Comparison of ENCODE assay signal across 20 cellular contexts in genomic region chr15:55654541-55654940, GRCh38.
DNase-seq lines count a peak whose midpoint lies in the region; ATAC-seq and TF ChIP-seq lines count a peak whose summit lies in the region.
"Had no signal": no experiment of that assay in that cellular context is flagged by ENCODE, and none has a peak within 500 bp of the region (broad histone marks: within the 10 kb centered on the region; RNA-seq: fewer than 3 reads in every experiment).

No MANE protein-coding gene starts in this region.

- WGBS in mesodermal cell (ENCODE audit: insufficient coverage in 2 of 2), 2 experiments = 85 to 96% methylated on average over 4 of the region's 4 CpGs

- intact Hi-C loops in dorsolateral prefrontal cortex (cut with DNase I) = loop anchor here in 1 of 2 donors (10.0 kb wide), 1 partner anchor 400 kb away; no protein-coding TSS in a partner anchor

- no peak for TF ChIP-seq CTCF in RWPE2 (IDR thresholded peaks at IDR 0.05; ENCODE audit: poor library complexity, severe bottlenecking)
- TF ChIP-seq CTCF in epithelial cell of esophagus (IDR thresholded peaks at IDR 0.05; ENCODE audit: insufficient read depth, low read depth, low read length, missing control alignments) = no peak
- no peak for TF ChIP-seq CTCF in dorsolateral prefrontal cortex (IDR thresholded peaks at IDR 0.05 in 54 of 56, conservative IDR thresholded peaks at IDR 0.05 in 2 of 56; ENCODE audit: low read depth in 1 of 56, partially characterized antibody in 56 of 56)

- peak; percentile 67 for ATAC-seq in RWPE2 (ENCODE audit: low read depth)
- ATAC-seq in HG03025 (IDR thresholded peaks at IDR 0.05; ENCODE audit: low FRiP score, unreplicated experiment) = no peak
- ATAC-seq: gastrocnemius medialis; stimulated activated naive B cell treated with anti-CD40 and anti-IgM and Interleukin-4, amounts not matched to agents 10 μg/mL and 1 μg/mL and 100 μg/mL, for 72 hours had no signal

- H3K9me3 ChIP-seq in RWPE2 (ENCODE audit: severe bottlenecking) (no peaks in the 10 kb centered on the region), mesodermal cell (ENCODE audit: control insufficient read depth, low read length) (no peaks in the 10 kb centered on the region)
- H3K9me3 ChIP-seq: gastrocnemius medialis, thyroid gland had no signal

- DNase-seq in LHCN-M2 (ENCODE audit: low read depth) (peak; percentile 18), RWPE2 (ENCODE audit: low spot score) (no peak), epithelial cell of esophagus (ENCODE audit: low read depth) (peak; percentile 14), dorsolateral prefrontal cortex (no peak), cortex of kidney (lab: John Stamatoyannopoulos, UW) (no peak)
- DNase-seq in activated T-cell treated with anti-CD3 and anti-CD28 coated beads, Interleukin-2, amount 50 U/mL, for 1 hour = no peak
- DNase-seq: activated CD4-positive, alpha-beta T cell treated with anti-CD3 and anti-CD28 coated beads for 48 hours; activated CD8-positive, alpha-beta memory T cell treated with anti-CD3 and anti-CD28 coated beads, Interleukin-2, amount 50 U/mL, for 48 hours; activated naive CD4-positive, alpha-beta T cell; AML-193; aorta; gastrocnemius medialis; H9; KG1; NCI-H1105; NCI-H2171 treated with DMSO at 0.1 percent for 48 hours; stimulated activated naive B cell treated with anti-CD40 and anti-IgM and Interleukin-4, amounts not matched to agents 10 μg/mL and 1 μg/mL and 100 μg/mL, for 72 hours; thyroid gland had no signal

- H3K4me3 ChIP-seq in RWPE2 (ENCODE audit: severe bottlenecking) (no peak overlapping the region), epithelial cell of esophagus (ENCODE audit: low read length) (no peak overlapping the region), mesodermal cell (ENCODE audit: extremely low read depth, insufficient read depth, low read length, poor library complexity, severe bottlenecking) (no peak overlapping the region), dorsolateral prefrontal cortex (no peak overlapping the region)
- H3K4me3 ChIP-seq: gastrocnemius medialis, thyroid gland had no signal

- H3K36me3 ChIP-seq in RWPE2 (ENCODE audit: low read depth) (no peaks in the 10 kb centered on the region), mesodermal cell (ENCODE audit: control insufficient read depth, insufficient read depth, low read length) (peaks cover 56% of the 10 kb centered on the region)
- H3K36me3 ChIP-seq: gastrocnemius medialis, thyroid gland had no signal

- H3K4me1 ChIP-seq in RWPE2 (ENCODE audit: insufficient read depth, poor library complexity, severe bottlenecking) (no peaks in the 10 kb centered on the region), mesodermal cell (ENCODE audit: control insufficient read depth, insufficient read depth, low read length, poor library complexity, severe bottlenecking) (peaks cover 35% of the 10 kb centered on the region)

- no peak overlapping the region for H3K27ac ChIP-seq in RWPE2 (ENCODE audit: poor library complexity, severe bottlenecking)
- H3K27ac ChIP-seq in mesodermal cell (ENCODE audit: low read depth, low read length, severe bottlenecking) = peak overlapping the region; percentile 41
- H3K27ac ChIP-seq in dorsolateral prefrontal cortex = no peak overlapping the region
- H3K27ac ChIP-seq: gastrocnemius medialis, thyroid gland had no signal

- H3K27me3 ChIP-seq in RWPE2 (ENCODE audit: insufficient read depth, poor library complexity, severe bottlenecking) (no peaks in the 10 kb centered on the region), dorsolateral prefrontal cortex (no peaks in the 10 kb centered on the region)
- H3K27me3 ChIP-seq: gastrocnemius medialis, thyroid gland had no signal

Comparison
In these comparisons a context has a peak if more than half of its experiments do, and no peak if none do; other contexts are left out.
1. DNase-seq: peak in LHCN-M2 (single experiment) and epithelial cell of esophagus (single experiment); none in RWPE2 (single experiment), dorsolateral prefrontal cortex (0 of 10), activated T-cell treated with anti-CD3 and anti-CD28 coated beads, Interleukin-2, amount 50 U/mL, for 1 hour (single experiment) and cortex of kidney (single experiment).